ENCODE assay signal across 20 cellular contexts in the genomic region with DNA sequence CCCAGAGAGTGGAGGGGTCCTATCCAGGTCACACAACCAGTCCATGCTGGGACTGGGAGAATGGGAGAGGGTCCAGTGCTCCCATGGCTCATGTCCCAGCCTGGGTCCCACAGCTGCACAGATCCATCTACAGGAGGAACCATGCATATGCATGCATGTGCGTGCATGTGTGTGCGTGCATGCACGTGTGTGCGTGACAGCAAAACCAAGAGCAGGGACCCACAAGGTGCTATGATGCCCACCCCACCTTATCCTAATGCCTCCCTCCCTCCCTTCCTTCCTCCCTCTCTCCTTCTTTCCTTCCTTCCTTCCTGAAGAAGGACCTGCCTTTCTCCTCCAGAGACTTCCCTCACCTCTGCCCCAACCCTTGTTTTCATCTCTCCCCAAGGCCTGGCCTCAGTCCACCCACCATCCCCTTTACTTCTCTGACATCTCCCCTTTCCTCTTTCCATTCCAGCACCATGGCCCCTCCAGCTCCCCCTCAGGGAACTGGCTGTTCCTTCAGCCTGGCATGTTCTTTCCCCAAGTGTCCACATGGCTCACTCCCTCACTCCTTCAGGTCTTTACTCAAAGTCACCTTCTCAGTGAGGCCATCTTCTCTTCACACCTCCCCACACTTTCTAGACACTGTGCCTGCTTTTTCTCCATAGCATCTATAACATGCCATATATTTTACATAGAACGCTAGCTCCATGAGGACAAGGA. TPM values are rescaled to one million over a fixed set of nuclear protein-coding genes. Genes with fewer than 3 reads are reported as not detected.
A peak's percentile ranks its signal among the peaks of the same experiment; 100 is the strongest.
DNase-seq lines count a peak whose midpoint lies in the region; ATAC-seq and TF ChIP-seq lines count a peak whose summit lies in the region.
"Had no signal": no experiment of that assay in that cellular context is flagged by ENCODE, and none has a peak within 500 bp of the region (broad histone marks: within the 10 kb centered on the region; RNA-seq: fewer than 3 reads in every experiment).

No MANE protein-coding gene starts in this region.

- H3K9ac ChIP-seq in HUES48 (ENCODE audit: low read depth, low read length), result 0 out of 2 replicates have a peak overlapping the region, but pooled peaks have one; percentile 45

- BruUV-seq in Caco-2 (replicated peaks; lab: Mats Ljungman, UMichigan), result no TSS peak

- CTCF ChIA-PET in Caco-2 (lab: Charles Lee), result interaction anchor here (0.7 kb wide), 2 partner anchors 87 to 89 kb away, joined by 3 read pairs; no protein-coding TSS in a partner anchor

- H3K4me1 Mint-ChIP-seq in Caco-2 (ENCODE audit: low read depth, unreplicated experiment), result peaks cover 29% of the 10 kb centered on the region
- H3K4me1 Mint-ChIP-seq: CD8-positive, alpha-beta memory T cell had no signal

- POLR2A ChIA-PET in Caco-2 (lab: Charles Lee), result no interaction called here

- H3K9me3 Mint-ChIP-seq in Caco-2 (ENCODE audit: unreplicated experiment), result no peaks in the 10 kb centered on the region
- H3K9me3 Mint-ChIP-seq: activated CD4-positive, alpha-beta T cell treated with anti-CD3 and anti-CD28 coated beads, Interleukin-2, amount 10 ng/mL, durations not matched to agents 7 days and 5 days; activated naive CD4-positive, alpha-beta T cell treated with anti-CD3 and anti-CD28 coated beads, Interleukin-2, amount 50 U/mL, for 24 hours; CD8-positive, alpha-beta memory T cell; neural crest cell had no signal

- H3K4me3 Mint-ChIP-seq in Caco-2 (ENCODE audit: unreplicated experiment), result no peak overlapping the region
- H3K4me3 Mint-ChIP-seq: activated CD4-positive, alpha-beta T cell treated with anti-CD3 and anti-CD28 coated beads, Interleukin-2, amount 10 ng/mL, durations not matched to agents 7 days and 5 days; activated naive CD4-positive, alpha-beta T cell treated with anti-CD3 and anti-CD28 coated beads, Interleukin-2, amount 50 U/mL, for 24 hours; CD8-positive, alpha-beta memory T cell; neural crest cell had no signal

- 95 to 96% methylated on average over 5 of the region's 5 CpGs for WGBS in mesodermal cell (ENCODE audit: insufficient coverage in 2 of 2), 2 experiments
- WGBS in testis, 2 donors, result 83 to 92% methylated on average over 5 of the region's 5 CpGs
- WGBS in transverse colon (ENCODE audit: low coverage in 1 of 2), 2 donors, result 83 to 91% methylated on average over 4 to 5 of the region's 5 CpGs

- H3K27me3 Mint-ChIP-seq in Caco-2 (ENCODE audit: insufficient read depth, unreplicated experiment), result no peaks in the 10 kb centered on the region
- H3K27me3 Mint-ChIP-seq: activated CD4-positive, alpha-beta T cell treated with anti-CD3 and anti-CD28 coated beads, Interleukin-2, amount 10 ng/mL, durations not matched to agents 7 days and 5 days; activated naive CD4-positive, alpha-beta T cell treated with anti-CD3 and anti-CD28 coated beads, Interleukin-2, amount 50 U/mL, for 24 hours; CD8-positive, alpha-beta memory T cell had no signal

- in situ Hi-C loops in transverse colon (cut with MboI; ENCODE audit: low pct_ligation_motif_present in 1 of 4, low pct_unique_long_range_greater_than_20kb in 1 of 4, low sequenced_read_pairs in 3 of 4), result loop anchor here in 1 of 4 donors (25.0 kb wide), 1 partner anchor 132 kb away; a partner anchor contains a TSS

- ATAC-seq in Right ventricle myocardium superior (ENCODE audit: poor library complexity), result peak; percentile 40
- ATAC-seq in HG02870 (IDR thresholded peaks at IDR 0.05; ENCODE audit: unreplicated experiment), result no peak

- no peak for TF ChIP-seq POLR2A in testis (IDR thresholded peaks at IDR 0.05)
- TF ChIP-seq POLR2A in transverse colon (IDR thresholded peaks at IDR 0.05), result no peak

- DNase-seq in Caco-2 (peak in 1 of 2 experiments; percentile 26), Right ventricle myocardium superior (no peak), NOMO-1 (lab: John Stamatoyannopoulos, UW; ENCODE audit: unreplicated experiment in 2 of 2) (no peak), testis (no peak), transverse colon (no peak)
- DNase-seq: activated CD4-positive, alpha-beta T cell treated with anti-CD3 and anti-CD28 coated beads, Interleukin-2, amount 10 ng/mL, durations not matched to agents 7 days and 5 days; activated T-cell treated with anti-CD3 and anti-CD28 coated beads for 4 hours; CD8-positive, alpha-beta memory T cell; GOT3; Karpas-422; NCI-H1105 treated with DMSO at 0.1 percent for 48 hours; substantia nigra had no signal

- H3K36me3 Mint-ChIP-seq in Caco-2 (ENCODE audit: insufficient read depth, unreplicated experiment), result no peaks in the 10 kb centered on the region
- H3K36me3 Mint-ChIP-seq: activated naive CD4-positive, alpha-beta T cell treated with anti-CD3 and anti-CD28 coated beads, Interleukin-2, amount 50 U/mL, for 24 hours; CD8-positive, alpha-beta memory T cell had no signal

- TF ChIP-seq EP300 in transverse colon (IDR thresholded peaks at IDR 0.05; ENCODE audit: low read depth), result no peak

- H3K27ac ChIP-seq in HUES48 (ENCODE audit: low read depth, low read length) (peak overlapping the region; percentile 83), mesodermal cell (ENCODE audit: low read depth, low read length, severe bottlenecking) (peak overlapping the region; percentile 53), testis (no peak overlapping the region), transverse colon (no peak overlapping the region)

- H3K36me3 ChIP-seq in Caco-2 (ENCODE audit: control insufficient read depth, insufficient read depth, low read length) (no peaks in the 10 kb centered on the region), HUES48 (ENCODE audit: control insufficient read depth, insufficient read depth, low read length) (no peaks in the 10 kb centered on the region), mesodermal cell (ENCODE audit: control insufficient read depth, insufficient read depth, low read length) (no peaks in the 10 kb centered on the region), testis (ENCODE audit: low read depth, missing control alignments) (no peaks in the 10 kb centered on the region), transverse colon (no peaks in the 10 kb centered on the region)

- intact Hi-C loops in Caco-2 (cut with micrococcal nuclease; ENCODE audit: unreplicated experiment) (no loop called here), Right ventricle myocardium superior (cut with DNase I) (no loop called here), testis (cut with DNase I; ENCODE audit: low total_unique reads) (no loop called here), transverse colon (cut with DNase I; ENCODE audit: low total_unique reads) (no loop called here)

- TF ChIP-seq CTCF in Caco-2 (IDR thresholded peaks at IDR 0.05; ENCODE audit: insufficient read depth in 1 of 2, low read depth in 1 of 2, low read length in 1 of 2, severe bottlenecking in 1 of 2, unreplicated experiment in 1 of 2) (no peak), testis (IDR thresholded peaks at IDR 0.05) (no peak), transverse colon (IDR thresholded peaks at IDR 0.05) (no peak)

- H3K27me3 ChIP-seq in Caco-2 (replicated peaks; ENCODE audit: control insufficient read depth, insufficient read depth, low read length), result no peaks in the 10 kb centered on the region
- H3K27me3 ChIP-seq in HUES48 (ENCODE audit: control insufficient read depth, insufficient read depth, low read length), result no peaks in the 10 kb centered on the region
- H3K27me3 ChIP-seq in testis, result no peaks in the 10 kb centered on the region
- H3K27me3 ChIP-seq in transverse colon, result no peaks in the 10 kb centered on the region

- H3K4me1 ChIP-seq in Caco-2 (peaks cover 27% of the 10 kb centered on the region), HUES48 (ENCODE audit: control insufficient read depth, insufficient read depth, low read length) (peaks cover 9% of the 10 kb centered on the region), mesodermal cell (ENCODE audit: control insufficient read depth, insufficient read depth, low read length, poor library complexity, severe bottlenecking) (peaks cover 19% of the 10 kb centered on the region), testis (peaks cover 16% of the 10 kb centered on the region), transverse colon (peaks cover 0 to under 1% (median 0%) of the 10 kb centered on the region in 4 donors)

- H3K4me3 ChIP-seq in Caco-2 (ENCODE audit: low read depth, low read length), result no peak overlapping the region
- H3K4me3 ChIP-seq in HUES48 (ENCODE audit: low read depth, low read length), result no peak overlapping the region
- H3K4me3 ChIP-seq in mesodermal cell (ENCODE audit: extremely low read depth, insufficient read depth, low read length, poor library complexity, severe bottlenecking), result no peak overlapping the region
- H3K4me3 ChIP-seq in testis, result no peak overlapping the region
- H3K4me3 ChIP-seq in transverse colon, result no peak overlapping the region

- peak overlapping the region; percentile 2 for H3K27ac Mint-ChIP-seq in Caco-2 (ENCODE audit: unreplicated experiment)
- H3K27ac Mint-ChIP-seq: activated CD4-positive, alpha-beta T cell treated with anti-CD3 and anti-CD28 coated beads, Interleukin-2, amount 10 ng/mL, durations not matched to agents 7 days and 5 days; activated naive CD4-positive, alpha-beta T cell treated with anti-CD3 and anti-CD28 coated beads, Interleukin-2, amount 50 U/mL, for 24 hours; CD8-positive, alpha-beta memory T cell had no signal

- H3K9me3 ChIP-seq in Caco-2 (no peaks in the 10 kb centered on the region), HUES48 (ENCODE audit: control insufficient read depth, insufficient read depth, low read length) (no peaks in the 10 kb centered on the region), mesodermal cell (ENCODE audit: control insufficient read depth, low read length) (no peaks in the 10 kb centered on the region), testis (no peaks in the 10 kb centered on the region), transverse colon (no peaks in the 10 kb centered on the region)

RNA-seq across cellular contexts. Expression of a gene that starts 21.8 kb away (rescaled TPM):
- total RNA-seq in Caco-2 (2022) (2.2 and 2.4 TPM in 2 replicates), Right ventricle myocardium superior (155 TPM), testis (10 to 100 TPM; 19.1 to 37.6 TPM), transverse colon (100 to 1,000 TPM in 1 of 4 donors, 10 to 100 TPM in 3; 11.9 to 207 (median 27.7) TPM)
- not detected for polyA plus RNA-seq in mesodermal cell (2013, experiment 1 of 2)
- not detected for polyA plus RNA-seq in mesodermal cell (2013, experiment 2 of 2)
- polyA plus RNA-seq in testis (ENCODE audit: insufficient read depth, low read depth, low replicate concordance), result 55.6 TPM
- total RNA-seq: CD8-positive, alpha-beta memory T cell; epithelial cell of proximal tubule; glomerular endothelial cell; lung microvascular endothelial cell had no signal
- polyA plus RNA-seq: CD8-positive, alpha-beta memory T cell had no signal

Comparison
In these comparisons a context has a peak if more than half of its experiments do, and no peak if none do; other contexts are left out.
1. H3K27ac ChIP-seq: peak in HUES48 (single experiment) and mesodermal cell (single experiment); none in testis (0 of 2) and transverse colon (0 of 4).